37 cellular contexts compared by ENCODE assay signal in genomic region chr10:5362873-5363272, GRCh38. TPM values are rescaled to one million over a fixed set of nuclear protein-coding genes. Genes with fewer than 3 reads are reported as not detected.
"Had no signal": no experiment of that assay in that cellular context is flagged by ENCODE, and none has a peak within 500 bp of the region (broad histone marks: within the 10 kb centered on the region; RNA-seq: fewer than 3 reads in every experiment).

No MANE protein-coding gene starts in this region.

- ATAC-seq: activated CD8-positive, alpha-beta T cell treated with anti-CD3 and anti-CD28 coated beads for 36 hours; activated T-cell treated with anti-CD3 and anti-CD28 coated beads, Interleukin-2, amount 50 U/mL, for 4 hours; activated T-cell treated with anti-CD3 and anti-CD28 coated beads, Interleukin-2, amount 50 U/mL, for 72 hours; activated T-helper 17 cell treated with anti-CD3 and anti-CD28 coated beads, Interleukin-2, amount 50 U/mL, for 72 hours; body of pancreas had no signal

- H3K27ac ChIP-seq: adrenal gland, body of pancreas, brain microvascular endothelial cell, breast epithelium had no signal

- FAIRE-seq: astrocyte, TTC549 had no signal

- H3K4me3 ChIP-seq: adrenal gland, body of pancreas, breast epithelium had no signal

- H3K4me1 ChIP-seq: adrenal gland, breast epithelium had no signal

- H3K27ac Mint-ChIP-seq: activated B cell treated with CpG ODN at 0.5 μM for 24 hours; activated CD4-positive, alpha-beta memory T cell treated with anti-CD3 and anti-CD28 coated beads for 36 hours; activated CD4-positive, alpha-beta T cell treated with anti-CD3 and anti-CD28 coated beads, Interleukin-2, amount 10 ng/mL, durations not matched to agents 24 days and 14 days; activated CD8-positive, alpha-beta T cell treated with anti-CD3 and anti-CD28 coated beads for 36 hours; activated naive CD4-positive, alpha-beta T cell treated with anti-CD3 and anti-CD28 coated beads for 36 hours; activated naive CD8-positive, alpha-beta T cell treated with anti-CD3 and anti-CD28 coated beads for 36 hours; activated T-cell treated with anti-CD3 and anti-CD28 coated beads, Interleukin-2, amount 50 U/mL, for 72 hours; activated T-helper 1 cell treated with anti-CD3 and anti-CD28 coated beads, Interleukin-12 subunit alpha, Interleukin-12 subunit beta, Interleukin-2, Interleukin-4 antibody, amounts not matched to agents 30 ng/mL and 10 ng/mL and 1 ng/mL, durations not matched to agents 14 hours and 24 hours and 36 hours; activated T-helper 17 cell treated with anti-CD3 and anti-CD28 coated beads, Interleukin-2, amount 50 U/mL, for 72 hours; T-helper 1 cell treated with Interleukin-12 subunit alpha and Interleukin-12 subunit beta and Interleukin-4 antibody, amounts not matched to agents 30 μg/mL and 1 μg/mL, for 36 hours; T-helper 2 cell treated with Interferon-gamma antibody and Interleukin-4, amounts not matched to agents 5 μg/mL and 100 μg/mL, for 36 hours had no signal

- H3K9me3 Mint-ChIP-seq: activated B cell treated with CpG ODN at 0.5 μM for 24 hours; activated CD4-positive, alpha-beta memory T cell treated with anti-CD3 and anti-CD28 coated beads for 36 hours; activated CD4-positive, alpha-beta T cell treated with anti-CD3 and anti-CD28 coated beads, Interleukin-2, amount 10 ng/mL, durations not matched to agents 24 days and 14 days; activated CD8-positive, alpha-beta T cell treated with anti-CD3 and anti-CD28 coated beads for 36 hours; activated naive CD4-positive, alpha-beta T cell treated with anti-CD3 and anti-CD28 coated beads for 36 hours; activated naive CD4-positive, alpha-beta T cell treated with anti-CD3 and anti-CD28 coated beads, Interleukin-2, amount 50 U/mL, for 72 hours; activated naive CD8-positive, alpha-beta T cell treated with anti-CD3 and anti-CD28 coated beads for 36 hours; activated T-cell treated with anti-CD3 and anti-CD28 coated beads, Interleukin-2, amount 50 U/mL, for 4 hours; activated T-cell treated with anti-CD3 and anti-CD28 coated beads, Interleukin-2, amount 50 U/mL, for 72 hours; activated T-helper 1 cell treated with anti-CD3 and anti-CD28 coated beads, Interleukin-12 subunit alpha, Interleukin-12 subunit beta, Interleukin-2, Interleukin-4 antibody, amounts not matched to agents 30 ng/mL and 10 ng/mL and 1 ng/mL, durations not matched to agents 14 hours and 24 hours and 36 hours; activated T-helper 17 cell treated with anti-CD3 and anti-CD28 coated beads, Interleukin-2, amount 50 U/mL, for 72 hours; T-helper 2 cell treated with Interferon-gamma antibody and Interleukin-4, amounts not matched to agents 5 μg/mL and 100 μg/mL, for 36 hours had no signal

- H3K4me1 Mint-ChIP-seq: activated B cell treated with CpG ODN at 0.5 μM for 24 hours; activated CD4-positive, alpha-beta T cell treated with anti-CD3 and anti-CD28 coated beads, Interleukin-2, amount 10 ng/mL, durations not matched to agents 24 days and 14 days; activated T-helper 17 cell treated with anti-CD3 and anti-CD28 coated beads, Interleukin-2, amount 50 U/mL, for 72 hours had no signal

- DNase-seq: activated B cell treated with CpG ODN at 0.5 μM for 24 hours; activated CD4-positive, alpha-beta memory T cell treated with anti-CD3 and anti-CD28 coated beads for 36 hours; activated CD4-positive, alpha-beta T cell treated with anti-CD3 and anti-CD28 coated beads for 4 hours; activated CD4-positive, alpha-beta T cell treated with anti-CD3 and anti-CD28 coated beads, Interleukin-2, amount 10 ng/mL, durations not matched to agents 24 days and 14 days; activated CD4-positive, alpha-beta T cell treated with anti-CD3 and anti-CD28 coated beads, Interleukin-2, amount 50 U/mL, for 1 hour; activated CD4-positive, alpha-beta T cell treated with anti-CD3 and anti-CD28 coated beads, Interleukin-2, amount 50 U/mL, for 4 hours; activated CD4-positive, CD25-positive, alpha-beta regulatory T cell treated with anti-CD3 and anti-CD28 coated beads, Interleukin-2, amount 50 U/mL, for 72 hours; activated CD8-positive, alpha-beta memory T cell treated with anti-CD3 and anti-CD28 coated beads, Interleukin-2, amount 50 U/mL, for 4 hours; activated CD8-positive, alpha-beta T cell treated with anti-CD3 and anti-CD28 coated beads for 36 hours; activated effector memory CD4-positive, alpha-beta T cell treated with anti-CD3 and anti-CD28 coated beads, Interleukin-2, amount 50 U/mL, for 16 hours; activated gamma-delta T cell treated with Interleukin-2 at 50 U/mL for 16 hours; activated naive CD4-positive, alpha-beta T cell; activated naive CD4-positive, alpha-beta T cell treated with anti-CD3 and anti-CD28 coated beads for 36 hours; activated naive CD4-positive, alpha-beta T cell treated with anti-CD3 and anti-CD28 coated beads, Interleukin-2, amount 50 U/mL, for 16 hours; activated naive CD8-positive, alpha-beta T cell treated with anti-CD3 and anti-CD28 coated beads for 36 hours; activated T-cell treated with anti-CD3 and anti-CD28 coated beads for 4 hours; activated T-cell treated with anti-CD3 and anti-CD28 coated beads, Interleukin-2, amount 50 U/mL, for 1 hour; activated T-cell treated with anti-CD3 and anti-CD28 coated beads, Interleukin-2, amount 50 U/mL, for 4 hours; activated T-cell treated with anti-CD3 and anti-CD28 coated beads, Interleukin-2, amount 50 U/mL, for 72 hours; adrenal gland; amniotic stem cell; aorta; body of pancreas; brain microvascular endothelial cell; central memory CD4-positive, alpha-beta T cell; T-helper 2 cell; T-helper 9 cell had no signal

- H3K36me3 Mint-ChIP-seq: activated CD4-positive, alpha-beta memory T cell treated with anti-CD3 and anti-CD28 coated beads for 36 hours; activated naive CD4-positive, alpha-beta T cell treated with anti-CD3 and anti-CD28 coated beads, Interleukin-2, amount 50 U/mL, for 72 hours; activated naive CD8-positive, alpha-beta T cell treated with anti-CD3 and anti-CD28 coated beads for 36 hours had no signal

- H3K4me3 Mint-ChIP-seq: activated B cell treated with CpG ODN at 0.5 μM for 24 hours; activated CD4-positive, alpha-beta memory T cell treated with anti-CD3 and anti-CD28 coated beads for 36 hours; activated CD4-positive, alpha-beta T cell treated with anti-CD3 and anti-CD28 coated beads, Interleukin-2, amount 10 ng/mL, durations not matched to agents 24 days and 14 days; activated CD8-positive, alpha-beta T cell treated with anti-CD3 and anti-CD28 coated beads for 36 hours; activated naive CD4-positive, alpha-beta T cell treated with anti-CD3 and anti-CD28 coated beads for 36 hours; activated naive CD8-positive, alpha-beta T cell treated with anti-CD3 and anti-CD28 coated beads for 36 hours; activated T-cell treated with anti-CD3 and anti-CD28 coated beads, Interleukin-2, amount 50 U/mL, for 4 hours; activated T-cell treated with anti-CD3 and anti-CD28 coated beads, Interleukin-2, amount 50 U/mL, for 72 hours; activated T-helper 1 cell treated with anti-CD3 and anti-CD28 coated beads, Interleukin-12 subunit alpha, Interleukin-12 subunit beta, Interleukin-2, Interleukin-4 antibody, amounts not matched to agents 30 ng/mL and 10 ng/mL and 1 ng/mL, durations not matched to agents 14 hours and 24 hours and 36 hours; activated T-helper 17 cell treated with anti-CD3 and anti-CD28 coated beads, Interleukin-2, amount 50 U/mL, for 72 hours; T-helper 1 cell treated with Interleukin-12 subunit alpha and Interleukin-12 subunit beta and Interleukin-4 antibody, amounts not matched to agents 30 μg/mL and 1 μg/mL, for 36 hours; T-helper 2 cell treated with Interferon-gamma antibody and Interleukin-4, amounts not matched to agents 5 μg/mL and 100 μg/mL, for 36 hours had no signal

- H3K27me3 ChIP-seq: body of pancreas, brain microvascular endothelial cell had no signal

- H3K36me3 ChIP-seq: adrenal gland, brain microvascular endothelial cell, breast epithelium had no signal

- H3K9me3 ChIP-seq: adrenal gland, body of pancreas, breast epithelium had no signal

RNA-seq across cellular contexts. Expression of gene UCN3, which starts 1.9 kb away (rescaled TPM):
- total RNA-seq: activated B cell treated with CpG ODN at 0.5 μM for 24 hours; activated CD4-positive, alpha-beta memory T cell treated with anti-CD3 and anti-CD28 coated beads for 36 hours; activated CD4-positive, alpha-beta T cell treated with anti-CD3 and anti-CD28 coated beads, Interleukin-2, amount 10 ng/mL, durations not matched to agents 24 days and 14 days; activated CD8-positive, alpha-beta memory T cell treated with anti-CD3 and anti-CD28 coated beads for 36 hours; activated CD8-positive, alpha-beta T cell treated with anti-CD3 and anti-CD28 coated beads for 36 hours; activated naive CD4-positive, alpha-beta T cell treated with anti-CD3 and anti-CD28 coated beads for 36 hours; activated naive CD4-positive, alpha-beta T cell treated with anti-CD3 and anti-CD28 coated beads, Interleukin-2, amount 50 U/mL, for 72 hours; activated naive CD8-positive, alpha-beta T cell treated with anti-CD3 and anti-CD28 coated beads for 36 hours; activated T-cell treated with anti-CD3 and anti-CD28 coated beads, Interleukin-2, amount 50 U/mL, for 4 hours; activated T-cell treated with anti-CD3 and anti-CD28 coated beads, Interleukin-2, amount 50 U/mL, for 72 hours; activated T-helper 1 cell treated with anti-CD3 and anti-CD28 coated beads, Interleukin-12 subunit alpha, Interleukin-12 subunit beta, Interleukin-2, Interleukin-4 antibody, amounts not matched to agents 30 ng/mL and 10 ng/mL and 1 ng/mL, durations not matched to agents 14 hours and 24 hours and 36 hours; activated T-helper 17 cell treated with anti-CD3 and anti-CD28 coated beads, Interleukin-2, amount 50 U/mL, for 72 hours; aorta; astrocyte; breast epithelium; cardiac septum had no signal

RNA-seq across cellular contexts. Expression of gene TUBAL3, which starts 41.8 kb away (rescaled TPM):
- total RNA-seq: activated B cell treated with CpG ODN at 0.5 μM for 24 hours; activated CD4-positive, alpha-beta memory T cell treated with anti-CD3 and anti-CD28 coated beads for 36 hours; activated CD8-positive, alpha-beta memory T cell treated with anti-CD3 and anti-CD28 coated beads for 36 hours; activated CD8-positive, alpha-beta T cell treated with anti-CD3 and anti-CD28 coated beads for 36 hours; activated naive CD4-positive, alpha-beta T cell treated with anti-CD3 and anti-CD28 coated beads for 36 hours; activated naive CD4-positive, alpha-beta T cell treated with anti-CD3 and anti-CD28 coated beads, Interleukin-2, amount 50 U/mL, for 72 hours; activated naive CD8-positive, alpha-beta T cell treated with anti-CD3 and anti-CD28 coated beads for 36 hours; activated T-cell treated with anti-CD3 and anti-CD28 coated beads, Interleukin-2, amount 50 U/mL, for 4 hours; activated T-cell treated with anti-CD3 and anti-CD28 coated beads, Interleukin-2, amount 50 U/mL, for 72 hours; activated T-helper 1 cell treated with anti-CD3 and anti-CD28 coated beads, Interleukin-12 subunit alpha, Interleukin-12 subunit beta, Interleukin-2, Interleukin-4 antibody, amounts not matched to agents 30 ng/mL and 10 ng/mL and 1 ng/mL, durations not matched to agents 14 hours and 24 hours and 36 hours; activated T-helper 17 cell treated with anti-CD3 and anti-CD28 coated beads, Interleukin-2, amount 50 U/mL, for 72 hours; adrenal gland; aorta; astrocyte; body of pancreas had no signal
- polyA plus RNA-seq: adrenal gland had no signal
